ENCODE assay signal across 12 cellular contexts in the genomic region with DNA sequence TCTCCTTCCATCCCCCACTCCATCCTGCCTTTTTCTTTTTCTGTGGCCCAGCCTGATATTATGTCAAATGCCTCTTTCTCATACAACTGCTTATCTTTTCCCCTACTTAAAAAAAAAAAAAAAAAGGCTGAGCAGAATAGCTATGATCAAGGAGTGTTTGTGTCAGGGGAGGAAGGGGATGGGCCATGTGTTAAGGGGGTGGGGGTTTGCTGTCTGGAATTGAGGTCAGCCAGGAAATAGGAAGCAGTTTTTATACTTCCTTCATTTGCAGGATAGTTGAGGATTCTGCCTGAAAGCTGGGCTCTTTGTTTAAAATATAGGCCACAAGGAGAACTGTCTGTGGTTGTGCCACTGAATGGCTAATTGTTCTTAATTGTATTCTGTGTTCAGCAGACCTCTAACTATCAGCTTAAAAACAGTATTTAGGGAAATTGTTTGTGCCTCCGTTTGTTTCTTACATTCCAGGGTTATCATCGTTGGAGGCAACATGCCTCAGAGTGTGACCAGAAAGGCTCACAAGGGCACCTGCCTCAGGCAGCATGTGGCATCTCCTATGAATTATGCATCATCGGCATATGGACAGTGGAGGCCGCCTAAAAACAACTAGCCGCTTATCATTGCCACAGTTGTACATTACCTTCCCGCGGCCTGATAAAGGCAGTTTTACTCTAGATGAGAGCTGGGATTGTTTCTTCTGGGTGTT.
A peak's percentile ranks its signal among the peaks of the same experiment; 100 is the strongest.
DNase-seq lines count a peak whose midpoint lies in the region; ATAC-seq, FAIRE-seq and TF ChIP-seq lines count a peak whose summit lies in the region.
"Had no signal": no experiment of that assay in that cellular context is flagged by ENCODE, and none has a peak within 500 bp of the region (broad histone marks: within the 10 kb centered on the region; RNA-seq: fewer than 3 reads in every experiment).

No MANE protein-coding gene starts in this region.

- H2AFZ ChIP-seq in keratinocyte (ENCODE audit: control insufficient read depth, low read length): no peak overlapping the region

- no peaks in the 10 kb centered on the region for H4K20me1 ChIP-seq in keratinocyte (ENCODE audit: control insufficient read depth, extremely low read depth, insufficient read depth, low read length)

- peaks cover 1% of the 10 kb centered on the region for H3K4me1 ChIP-seq in keratinocyte (ENCODE audit: control insufficient read depth, extremely low read depth, insufficient read depth, low read length)

- CTCF ChIA-PET in RWPE1 (lab: Yijun Ruan, JAX): interaction anchor here (0.6 kb wide), 2 partner anchors 37 to 92 kb away, joined by 3 to 5 read pairs; no protein-coding TSS in a partner anchor

- no peaks in the 10 kb centered on the region for H3K9me3 Mint-ChIP-seq in stimulated activated naive CD8-positive, alpha-beta T cell treated with anti-CD3 and anti-CD28 coated beads, Interleukin-15, amount 100 ng/mL, for 72 hours

- peaks cover 3 to 10% of the 10 kb centered on the region in 2 experiments for H3K36me3 ChIP-seq in keratinocyte (ENCODE audit: control insufficient read depth in 2 of 2, extremely low read depth in 1 of 2, insufficient read depth in 2 of 2, low read length in 2 of 2)

- TF ChIP-seq CTCF in keratinocyte (optimal IDR thresholded peaks at IDR 0.05 in 1 of 3, IDR thresholded peaks at IDR 0.05 in 1 of 3, conservative IDR thresholded peaks at IDR 0.05 in 1 of 3; ENCODE audit: extremely low read depth in 1 of 3, insufficient read depth in 2 of 3, low read length in 3 of 3): no peak
- TF ChIP-seq CTCF in RWPE1 (conservative IDR thresholded peaks at IDR 0.05; ENCODE audit: low read depth): no peak

- no peak for ATAC-seq in stimulated activated naive CD8-positive, alpha-beta T cell treated with anti-CD3 and anti-CD28 coated beads, Interleukin-15, amount 100 ng/mL, for 72 hours
- no peak for ATAC-seq in stimulated activated naive CD8-positive, alpha-beta T cell treated with anti-CD3 and anti-CD28 coated beads, Interleukin-15, Interleukin-2, amounts not matched to agents 100 U/mL and 50 U/mL, for 24 hours
- ATAC-seq in SK-N-SH treated with all-trans-retinoic acid at 6 μM for 48 hours (peak; percentile 45; the same call in 1 of the 3 replicates), GM21737 (IDR thresholded peaks at IDR 0.05; ENCODE audit: unreplicated experiment) (no peak), HG02588 (IDR thresholded peaks at IDR 0.05; ENCODE audit: unreplicated experiment) (no peak), HG03159 (IDR thresholded peaks at IDR 0.05; ENCODE audit: unreplicated experiment) (no peak)
- ATAC-seq: foreskin keratinocyte had no signal

- H3K27ac Mint-ChIP-seq in stimulated activated naive CD8-positive, alpha-beta T cell treated with anti-CD3 and anti-CD28 coated beads, Interleukin-15, amount 100 ng/mL, for 72 hours: peak overlapping the region; percentile 67 to 68

- no peaks in the 10 kb centered on the region for H3K27me3 Mint-ChIP-seq in stimulated activated naive CD8-positive, alpha-beta T cell treated with anti-CD3 and anti-CD28 coated beads, Interleukin-15, amount 100 ng/mL, for 72 hours

- H3K4me3 ChIP-seq in keratinocyte (ENCODE audit: control insufficient read depth in 2 of 3, extremely low read depth in 1 of 3, insufficient read depth in 2 of 3, low read depth in 1 of 3, low read length in 3 of 3): no peak overlapping the region

- peaks cover 19% of the 10 kb centered on the region for H3K79me2 ChIP-seq in keratinocyte (ENCODE audit: control insufficient read depth, insufficient read depth, low read length)

- H3K27me3 ChIP-seq in keratinocyte (ENCODE audit: control insufficient read depth, extremely low read depth, insufficient read depth, low read length): no peaks in the 10 kb centered on the region
- H3K27me3 ChIP-seq: foreskin keratinocyte had no signal

- H3K4me3 Mint-ChIP-seq in stimulated activated naive CD8-positive, alpha-beta T cell treated with anti-CD3 and anti-CD28 coated beads, Interleukin-15, amount 100 ng/mL, for 72 hours: no peak overlapping the region

- H3K9ac ChIP-seq in keratinocyte (ENCODE audit: control insufficient read depth, extremely low read depth, insufficient read depth, low read length): no peak overlapping the region

- DNase-seq in stimulated activated naive CD8-positive, alpha-beta T cell treated with anti-CD3 and anti-CD28 coated beads, Interleukin-15, amount 100 ng/mL, for 72 hours: no peak
- DNase-seq in stimulated activated naive CD8-positive, alpha-beta T cell treated with anti-CD3 and anti-CD28 coated beads, Interleukin-15, Interleukin-2, amounts not matched to agents 100 U/mL and 50 U/mL, for 24 hours: no peak
- DNase-seq in keratinocyte (ENCODE audit: low read depth, low spot score) (no peak), RWPE1 (ENCODE audit: low spot score) (no peak)
- DNase-seq: activated effector memory CD4-positive, alpha-beta T cell treated with Interleukin-2 at 50 U/mL for 16 hours; foreskin keratinocyte; HCEC 1CT had no signal

- H3K4me2 ChIP-seq in keratinocyte (ENCODE audit: control insufficient read depth, extremely low read depth, insufficient read depth, low read depth, low read length): no peak overlapping the region

- FAIRE-seq in keratinocyte (lab: Jason Lieb, UNC): peak; percentile 41
- FAIRE-seq: colon had no signal

- no peaks in the 10 kb centered on the region for H3K9me1 ChIP-seq in keratinocyte (ENCODE audit: control insufficient read depth, extremely low read depth, insufficient read depth, low read length)

- POLR2A ChIA-PET in RWPE1 (lab: Yijun Ruan, JAX; ENCODE audit: low non-redundant PET): interaction anchor here (0.6 kb wide), 1 partner anchor 444 kb away, joined by 3 read pairs; no protein-coding TSS in a partner anchor

- H3K4me1 Mint-ChIP-seq in stimulated activated naive CD8-positive, alpha-beta T cell treated with anti-CD3 and anti-CD28 coated beads, Interleukin-15, amount 100 ng/mL, for 72 hours: no peaks in the 10 kb centered on the region

- H3K27ac ChIP-seq in keratinocyte (ENCODE audit: control insufficient read depth, insufficient read depth, low read length): no peak overlapping the region
- H3K27ac ChIP-seq in RWPE1: no peak overlapping the region
- H3K27ac ChIP-seq: foreskin keratinocyte had no signal

- dilution Hi-C loops in keratinocyte (cut with MboI; ENCODE audit: extremely low pct_ligation_motif_present, low sequenced_read_pairs): no loop called here

- no peaks in the 10 kb centered on the region for H3K9me3 ChIP-seq in keratinocyte (ENCODE audit: control insufficient read depth, low read depth, low read length)

TF ChIP-seq in SK-N-SH treated with all-trans-retinoic acid at 6 μM for 48 hours, 23 proteins besides CTCF, POLR2A, EP300 and RAD21:
- no peak for TF ChIP-seq ESRRG (CRISPR knock-in tag; IDR thresholded peaks at IDR 0.05)
- TF ChIP-seq, protein P1, sequence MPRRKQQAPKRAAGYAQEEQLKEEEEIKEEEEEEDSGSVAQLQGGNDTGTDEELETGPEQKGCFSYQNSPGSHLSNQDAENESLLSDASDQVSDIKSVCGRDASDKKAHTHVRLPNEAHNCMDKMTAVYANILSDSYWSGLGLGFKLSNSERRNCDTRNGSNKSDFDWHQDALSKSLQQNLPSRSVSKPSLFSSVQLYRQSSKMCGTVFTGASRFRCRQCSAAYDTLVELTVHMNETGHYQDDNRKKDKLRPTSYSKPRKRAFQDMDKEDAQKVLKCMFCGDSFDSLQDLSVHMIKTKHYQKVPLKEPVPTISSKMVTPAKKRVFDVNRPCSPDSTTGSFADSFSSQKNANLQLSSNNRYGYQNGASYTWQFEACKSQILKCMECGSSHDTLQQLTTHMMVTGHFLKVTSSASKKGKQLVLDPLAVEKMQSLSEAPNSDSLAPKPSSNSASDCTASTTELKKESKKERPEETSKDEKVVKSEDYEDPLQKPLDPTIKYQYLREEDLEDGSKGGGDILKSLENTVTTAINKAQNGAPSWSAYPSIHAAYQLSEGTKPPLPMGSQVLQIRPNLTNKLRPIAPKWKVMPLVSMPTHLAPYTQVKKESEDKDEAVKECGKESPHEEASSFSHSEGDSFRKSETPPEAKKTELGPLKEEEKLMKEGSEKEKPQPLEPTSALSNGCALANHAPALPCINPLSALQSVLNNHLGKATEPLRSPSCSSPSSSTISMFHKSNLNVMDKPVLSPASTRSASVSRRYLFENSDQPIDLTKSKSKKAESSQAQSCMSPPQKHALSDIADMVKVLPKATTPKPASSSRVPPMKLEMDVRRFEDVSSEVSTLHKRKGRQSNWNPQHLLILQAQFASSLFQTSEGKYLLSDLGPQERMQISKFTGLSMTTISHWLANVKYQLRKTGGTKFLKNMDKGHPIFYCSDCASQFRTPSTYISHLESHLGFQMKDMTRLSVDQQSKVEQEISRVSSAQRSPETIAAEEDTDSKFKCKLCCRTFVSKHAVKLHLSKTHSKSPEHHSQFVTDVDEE (CRISPR knock-in tag; IDR thresholded peaks at IDR 0.05): 0 out of 2 replicates have a peak, but pooled peaks have one; percentile 35
- peak; percentile 29; the same call in 1 of the 2 replicates for TF ChIP-seq TCF4 (CRISPR knock-in tag; IDR thresholded peaks at IDR 0.05; ENCODE audit: borderline replicate concordance)
- no peak for TF ChIP-seq OSR1 (CRISPR knock-in tag; IDR thresholded peaks at IDR 0.05)
- no peak for TF ChIP-seq PPARA (CRISPR knock-in tag; IDR thresholded peaks at IDR 0.05; ENCODE audit: borderline replicate concordance)
